1 cellular context compared by ENCODE assay signal in the genomic region with DNA sequence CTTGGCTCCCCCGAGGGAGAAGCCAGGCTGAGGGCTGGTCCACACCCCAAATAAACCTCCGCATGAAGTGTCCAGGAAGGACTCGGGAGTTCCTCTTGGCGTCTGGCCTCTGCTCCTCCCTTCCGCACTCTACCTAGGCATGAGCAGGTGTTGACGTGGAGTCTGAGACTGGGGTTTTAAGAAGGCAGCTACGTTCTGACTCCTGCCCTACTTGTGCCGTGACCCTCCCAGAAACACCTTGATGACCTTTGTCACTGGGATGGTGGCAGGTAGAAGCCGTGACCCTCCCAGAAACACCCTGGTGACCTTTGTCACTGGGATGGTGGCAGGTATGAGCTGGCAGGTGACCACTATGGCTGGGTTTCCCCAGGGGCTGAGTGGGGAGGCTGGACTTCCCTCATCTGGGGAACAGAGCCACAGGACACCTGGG.
TF ChIP-seq lines count a peak whose summit lies in the region.

No MANE protein-coding gene starts in this region.

TF ChIP-seq in H1, 55 proteins besides CTCF, POLR2A, EP300 and RAD21:
- TF ChIP-seq KDM5A (IDR thresholded peaks at IDR 0.05; ENCODE audit: low read length) (no peak), POLR2AphosphoS5 (IDR thresholded peaks at IDR 0.05; ENCODE audit: low read depth, low read length) (peak; percentile 19; the same call in 1 of the 2 replicates)
